ENCODE assay signal across 21 cellular contexts in the genomic region with DNA sequence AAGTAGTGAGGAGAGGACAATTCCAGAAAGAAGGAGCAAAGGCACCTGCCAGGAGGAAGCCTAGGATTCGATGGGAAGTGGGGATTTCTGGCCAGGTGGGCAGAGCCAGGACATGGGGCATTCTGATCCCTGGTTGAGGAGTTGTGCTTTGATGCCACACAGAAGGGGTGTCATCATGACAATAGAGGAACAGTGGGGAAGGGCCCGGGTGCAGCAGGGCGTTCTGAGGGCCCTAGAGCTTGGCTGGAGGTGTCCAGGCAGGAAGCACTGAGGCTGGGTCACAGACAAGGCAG. TPM values are rescaled to one million over a fixed set of nuclear protein-coding genes. Genes with fewer than 3 reads are reported as not detected.
DNase-seq lines count a peak whose midpoint lies in the region; ATAC-seq, FAIRE-seq and TF ChIP-seq lines count a peak whose summit lies in the region.
"Had no signal": no experiment of that assay in that cellular context is flagged by ENCODE, and none has a peak within 500 bp of the region (broad histone marks: within the 10 kb centered on the region; RNA-seq: fewer than 3 reads in every experiment).

No MANE protein-coding gene starts in this region.

- no peaks in the 10 kb centered on the region for H3K4me1 ChIP-seq in CD8-positive, alpha-beta T cell (ENCODE audit: insufficient read depth, low read length)
- peaks cover 19% of the 10 kb centered on the region for H3K4me1 ChIP-seq in keratinocyte (ENCODE audit: control insufficient read depth, extremely low read depth, insufficient read depth, low read length)

- FAIRE-seq in keratinocyte (lab: Jason Lieb, UNC): peak; percentile 29
- FAIRE-seq: HepG2, RCC 7860 had no signal

- H3K4me2 ChIP-seq in keratinocyte (ENCODE audit: control insufficient read depth, extremely low read depth, insufficient read depth, low read depth, low read length): no peak overlapping the region

- no peak overlapping the region for H3K4me3 ChIP-seq in CD8-positive, alpha-beta T cell (ENCODE audit: low read depth, low read length)
- H3K4me3 ChIP-seq in keratinocyte (ENCODE audit: control insufficient read depth in 2 of 3, extremely low read depth in 1 of 3, insufficient read depth in 2 of 3, low read depth in 1 of 3, low read length in 3 of 3): no peak overlapping the region

- CTCF ChIA-PET in CD8-positive, alpha-beta T cell (lab: Charles Lee): no interaction called here
- CTCF ChIA-PET in T-cell (lab: Charles Lee): no interaction called here

- DNase-seq in CD8-positive, alpha-beta T cell: no peak
- no peak for DNase-seq in T-cell
- DNase-seq in keratinocyte (ENCODE audit: low read depth, low spot score): no peak
- peak; percentile 46 for DNase-seq in posterior vena cava (ENCODE audit: low spot score)
- DNase-seq in SHP77 (lab: John Stamatoyannopoulos, UW): no peak
- no peak for DNase-seq in mesothelial cell of epicardium (ENCODE audit: low spot score in 2 of 2, unreplicated experiment in 2 of 2)
- DNase-seq: C1 segment of cervical spinal cord; COR-L47; DMS153; GDM1; GOT3; KBM-7; NCI-H1105 treated with DMSO at 0.1 percent for 48 hours; NCI-H1694; NK-92 treated with Interleukin-12 subunit alpha and Interleukin-12 subunit beta, amount 100 ng/mL, for 24 hours had no signal

- intact Hi-C loops in CD8-positive, alpha-beta T cell (cut with DNase I, micrococcal nuclease): no loop called here
- intact Hi-C loops in posterior vena cava (cut with DNase I): loop anchor here in 1 of 2 donors (10.0 kb wide), 1 partner anchor 533 kb away; no protein-coding TSS in a partner anchor

- no peaks in the 10 kb centered on the region for H3K9me3 Mint-ChIP-seq in CD8-positive, alpha-beta T cell
- H3K9me3 Mint-ChIP-seq in T-cell (no peaks in the 10 kb centered on the region), mesothelial cell of epicardium (no peaks in the 10 kb centered on the region)

- no peak overlapping the region for H3K27ac Mint-ChIP-seq in CD8-positive, alpha-beta T cell
- H3K27ac Mint-ChIP-seq in T-cell (no peak overlapping the region), mesothelial cell of epicardium (no peak overlapping the region)

- POLR2A ChIA-PET in CD8-positive, alpha-beta T cell (lab: Charles Lee): no interaction called here
- POLR2A ChIA-PET in T-cell (lab: Charles Lee): no interaction called here

- no peaks in the 10 kb centered on the region for H3K36me3 Mint-ChIP-seq in CD8-positive, alpha-beta T cell
- H3K36me3 Mint-ChIP-seq in T-cell: no peaks in the 10 kb centered on the region
- no peaks in the 10 kb centered on the region for H3K36me3 Mint-ChIP-seq in mesothelial cell of epicardium

- H3K27me3 Mint-ChIP-seq in CD8-positive, alpha-beta T cell (ENCODE audit: low read depth): peaks cover 4% of the 10 kb centered on the region
- H3K27me3 Mint-ChIP-seq in T-cell: peaks cover 5 to 11% of the 10 kb centered on the region in 2 donors
- peaks cover 2% of the 10 kb centered on the region for H3K27me3 Mint-ChIP-seq in mesothelial cell of epicardium (ENCODE audit: low read depth)

- no peak overlapping the region for H3K9ac ChIP-seq in keratinocyte (ENCODE audit: control insufficient read depth, extremely low read depth, insufficient read depth, low read length)

- ATAC-seq in CD8-positive, alpha-beta T cell: no peak
- no peak for ATAC-seq in T-cell (replicated peaks in 1 of 4)
- no peak for ATAC-seq in HG02885 (IDR thresholded peaks at IDR 0.05; ENCODE audit: poor library complexity, unreplicated experiment)
- ATAC-seq: Right ventricle myocardium inferior had no signal

- no peaks in the 10 kb centered on the region for H3K4me1 Mint-ChIP-seq in CD8-positive, alpha-beta T cell (ENCODE audit: low read depth)
- H3K4me1 Mint-ChIP-seq in T-cell (peaks cover 2 to 11% (median 7%) of the 10 kb centered on the region in 3 donors), mesothelial cell of epicardium (no peaks in the 10 kb centered on the region)

- H3K27me3 ChIP-seq in CD8-positive, alpha-beta T cell (ENCODE audit: insufficient read depth, low read length): no peaks in the 10 kb centered on the region
- peaks cover 28% of the 10 kb centered on the region for H3K27me3 ChIP-seq in keratinocyte (ENCODE audit: control insufficient read depth, extremely low read depth, insufficient read depth, low read length)

- H3K9me3 ChIP-seq in CD8-positive, alpha-beta T cell (ENCODE audit: low read length): no peaks in the 10 kb centered on the region
- no peaks in the 10 kb centered on the region for H3K9me3 ChIP-seq in keratinocyte (ENCODE audit: control insufficient read depth, low read depth, low read length)

- H3K9me1 ChIP-seq in keratinocyte (ENCODE audit: control insufficient read depth, extremely low read depth, insufficient read depth, low read length): no peaks in the 10 kb centered on the region

- no peaks in the 10 kb centered on the region for H3K79me2 ChIP-seq in keratinocyte (ENCODE audit: control insufficient read depth, insufficient read depth, low read length)

- H3K27ac ChIP-seq in CD8-positive, alpha-beta T cell (ENCODE audit: low read depth, low read length): no peak overlapping the region
- no peak overlapping the region for H3K27ac ChIP-seq in keratinocyte (ENCODE audit: control insufficient read depth, insufficient read depth, low read length)

- dilution Hi-C loops in keratinocyte (cut with MboI; ENCODE audit: extremely low pct_ligation_motif_present, low sequenced_read_pairs): no loop called here

- no peak for TF ChIP-seq CTCF in CD8-positive, alpha-beta T cell (IDR thresholded peaks at IDR 0.05)
- TF ChIP-seq CTCF in keratinocyte (optimal IDR thresholded peaks at IDR 0.05 in 1 of 3, IDR thresholded peaks at IDR 0.05 in 1 of 3, conservative IDR thresholded peaks at IDR 0.05 in 1 of 3; ENCODE audit: extremely low read depth in 1 of 3, insufficient read depth in 2 of 3, low read length in 3 of 3) (no peak), mesothelial cell of epicardium (IDR thresholded peaks at IDR 0.05; ENCODE audit: unreplicated experiment) (no peak)

- H2AFZ ChIP-seq in keratinocyte (ENCODE audit: control insufficient read depth, low read length): no peak overlapping the region

- H4K20me1 ChIP-seq in keratinocyte (ENCODE audit: control insufficient read depth, extremely low read depth, insufficient read depth, low read length): no peaks in the 10 kb centered on the region

- H3K36me3 ChIP-seq in CD8-positive, alpha-beta T cell (ENCODE audit: insufficient read depth, low read length): no peaks in the 10 kb centered on the region
- H3K36me3 ChIP-seq in keratinocyte (ENCODE audit: control insufficient read depth in 2 of 2, extremely low read depth in 1 of 2, insufficient read depth in 2 of 2, low read length in 2 of 2): no peaks in the 10 kb centered on the region

- peak overlapping the region; percentile 18 for H3K4me3 Mint-ChIP-seq in CD8-positive, alpha-beta T cell
- H3K4me3 Mint-ChIP-seq in T-cell: peak overlapping the region in 2 of 3 donors; percentile 31 to 61
- no peak overlapping the region for H3K4me3 Mint-ChIP-seq in mesothelial cell of epicardium

RNA-seq across cellular contexts. Expression of a gene that starts 4.3 kb away (rescaled TPM):
- not detected for total RNA-seq in CD8-positive, alpha-beta T cell
- not detected for total RNA-seq in T-cell
- 0.31 to 1.7 TPM in 2 of 3 replicates, not detected in the other for polyA plus RNA-seq in keratinocyte
- 0.90 TPM for polyA plus RNA-seq in keratinocyte (2011; ENCODE audit: low read depth)
- 0.06 TPM in 1 of 2 replicates, not detected in the other for polyA plus RNA-seq in keratinocyte (2011; cell fraction: cytosol; rRNA removed)
- polyA plus RNA-seq in keratinocyte (2011; cell fraction: nucleus; rRNA removed): 0.27 and 1.00 TPM in 2 replicates
- polyA plus RNA-seq in keratinocyte (2012; ENCODE audit: low replicate concordance): 1.4 TPM in 1 of 2 replicates, not detected in the other
- not detected in 3 replicates for polyA minus RNA-seq in keratinocyte
- polyA minus RNA-seq in keratinocyte (2011; cell fraction: cytosol; rRNA and poly(A)+ RNA removed): not detected
- not detected in 2 replicates for polyA minus RNA-seq in keratinocyte (2011; cell fraction: nucleus; rRNA and poly(A)+ RNA removed)
- not detected for total RNA-seq in posterior vena cava
- total RNA-seq in mesothelial cell of epicardium: not detected in 3 replicates
- total RNA-seq: Daoy, NCI-H460, Right ventricle myocardium inferior had no signal
- polyA plus RNA-seq: HepG2 had no signal

RNA-seq across cellular contexts. Expression of a gene that starts 18.5 kb away (rescaled TPM):
- total RNA-seq in CD8-positive, alpha-beta T cell: 1 to 10 TPM; 5.7 to 6.1 TPM
- total RNA-seq in T-cell (10 to 100 TPM in 3 of 5 donors, 1 to 10 TPM in 2; 8.3 to 14.7 (median 13.1) TPM), posterior vena cava (10 to 100 TPM in 1 of 2 donors, 1 to 10 TPM in 1; 9.6 to 19.3 TPM), mesothelial cell of epicardium (19.2 to 22.4 TPM (median 20.5 TPM) in 3 replicates)
- polyA plus RNA-seq in keratinocyte: 11.7 to 15.7 TPM (median 14.6 TPM) in 3 replicates
- 2.2 TPM for polyA plus RNA-seq in keratinocyte (2011; ENCODE audit: low read depth)
- polyA plus RNA-seq in keratinocyte (2011; cell fraction: cytosol; rRNA removed): 8.4 and 10.4 TPM in 2 replicates
- polyA plus RNA-seq in keratinocyte (2011; cell fraction: nucleus; rRNA removed): 11.0 and 14.0 TPM in 2 replicates
- 2.6 and 13.7 TPM in 2 replicates for polyA plus RNA-seq in keratinocyte (2012; ENCODE audit: low replicate concordance)
- polyA minus RNA-seq in keratinocyte: 10.2 to 18.0 TPM (median 14.4 TPM) in 3 replicates
- 13.2 TPM for polyA minus RNA-seq in keratinocyte (2011; cell fraction: cytosol; rRNA and poly(A)+ RNA removed)
- 6.6 and 7.6 TPM in 2 replicates for polyA minus RNA-seq in keratinocyte (2011; cell fraction: nucleus; rRNA and poly(A)+ RNA removed)
